11 cellular contexts compared by ENCODE assay signal in genomic region chr4:99848576-99848975, GRCh38. TPM values are rescaled to one million over a fixed set of nuclear protein-coding genes. Genes with fewer than 3 reads are reported as not detected.
DNase-seq lines count a peak whose midpoint lies in the region; ATAC-seq, FAIRE-seq and TF ChIP-seq lines count a peak whose summit lies in the region.
"Had no signal": no experiment of that assay in that cellular context is flagged by ENCODE, and none has a peak within 500 bp of the region (broad histone marks: within the 10 kb centered on the region; RNA-seq: fewer than 3 reads in every experiment).

No MANE protein-coding gene starts in this region.

- H3K36me3 ChIP-seq in PC-9 (ENCODE audit: low read depth), result no peaks in the 10 kb centered on the region
- H3K36me3 ChIP-seq in effector memory CD4-positive, alpha-beta T cell (ENCODE audit: control insufficient read depth, insufficient read depth, low read length), result no peaks in the 10 kb centered on the region
- H3K36me3 ChIP-seq: ovary, WERI-Rb-1 had no signal

- H3K4me1 Mint-ChIP-seq in activated T-cell treated with anti-CD3 and anti-CD28 coated beads, Interleukin-2, amount 50 U/mL, for 72 hours (ENCODE audit: low read depth), result peaks cover 87% of the 10 kb centered on the region

- no peaks in the 10 kb centered on the region for H3K9me3 Mint-ChIP-seq in activated T-cell treated with anti-CD3 and anti-CD28 coated beads, Interleukin-2, amount 50 U/mL, for 72 hours

- peaks cover 3 to 14% of the 10 kb centered on the region in 2 donors for H3K36me3 Mint-ChIP-seq in activated T-cell treated with anti-CD3 and anti-CD28 coated beads, Interleukin-2, amount 50 U/mL, for 72 hours (ENCODE audit: insufficient read depth in 2 of 2)

- no peaks in the 10 kb centered on the region for H4K20me1 ChIP-seq in PC-9 (ENCODE audit: insufficient read depth)

- H3K4me3 ChIP-seq in PC-9, result no peak overlapping the region
- no peak overlapping the region for H3K4me3 ChIP-seq in effector memory CD4-positive, alpha-beta T cell (ENCODE audit: insufficient read depth, low read depth, low read length, poor library complexity, severe bottlenecking)
- H3K4me3 ChIP-seq: ovary had no signal

- H3K4me2 ChIP-seq in PC-9, result no peak overlapping the region

- DNase-seq in GM18507 (ENCODE audit: extremely low spot score, insufficient read length, low read depth), result no peak
- DNase-seq in activated T-cell treated with anti-CD3 and anti-CD28 coated beads, Interleukin-2, amount 50 U/mL, for 72 hours, result peak; percentile 51 to 61
- DNase-seq in putamen (ENCODE audit: low spot score), result no peak
- no peak for DNase-seq in PC-9
- no peak for DNase-seq in effector memory CD4-positive, alpha-beta T cell
- DNase-seq in posterior cingulate gyrus, result no peak
- DNase-seq: NCI-H524 treated with DMSO at 0.1 percent for 48 hours, ovary, WERI-Rb-1 had no signal

- POLR2A ChIA-PET in PC-9 (lab: Charles Lee; ENCODE audit: unreplicated experiment), result no interaction called here

- peak overlapping the region; percentile 91 for H3K27ac Mint-ChIP-seq in activated T-cell treated with anti-CD3 and anti-CD28 coated beads, Interleukin-2, amount 50 U/mL, for 72 hours

- no peaks in the 10 kb centered on the region for H3K79me2 ChIP-seq in PC-9 (ENCODE audit: low read depth)

- H3K4me3 Mint-ChIP-seq in activated T-cell treated with anti-CD3 and anti-CD28 coated beads, Interleukin-2, amount 50 U/mL, for 72 hours, result peak overlapping the region; percentile 76 to 79

- no peak for TF ChIP-seq CTCF in PC-9 (conservative IDR thresholded peaks at IDR 0.05)

- CTCF ChIA-PET in PC-9 (lab: Charles Lee), result no interaction called here

- intact Hi-C loops in PC-9 (cut with micrococcal nuclease; ENCODE audit: unreplicated experiment), result no loop called here
- intact Hi-C loops in posterior cingulate gyrus (cut with DNase I), result no loop called here

- no peaks in the 10 kb centered on the region for H3K9me3 ChIP-seq in PC-9 (ENCODE audit: insufficient read depth, low read depth)
- no peaks in the 10 kb centered on the region for H3K9me3 ChIP-seq in effector memory CD4-positive, alpha-beta T cell (ENCODE audit: control insufficient read depth, low read length)
- H3K9me3 ChIP-seq: ovary had no signal

- no peaks in the 10 kb centered on the region for H3K27me3 ChIP-seq in PC-9 (ENCODE audit: insufficient read depth, low read depth)
- no peaks in the 10 kb centered on the region for H3K27me3 ChIP-seq in effector memory CD4-positive, alpha-beta T cell (replicated peaks; ENCODE audit: control insufficient read depth, insufficient read depth, low read length, poor library complexity, severe bottlenecking)
- H3K27me3 ChIP-seq: ovary had no signal

- H3F3A ChIP-seq in PC-9 (ENCODE audit: insufficient read depth, low read depth), result no peaks in the 10 kb centered on the region; the same call in 1 of the 2 replicates

- no peak overlapping the region for H2AFZ ChIP-seq in PC-9

- peak; percentile 95 for FAIRE-seq in GM18507 (lab: Jason Lieb, UNC)

- H3K9me2 ChIP-seq in PC-9 (ENCODE audit: insufficient read depth), result no peaks in the 10 kb centered on the region; the same call in 1 of the 2 replicates

- no TSS peak for BruUV-seq in PC-9 (replicated peaks; lab: Mats Ljungman, UMichigan)

- H3K27me3 Mint-ChIP-seq in activated T-cell treated with anti-CD3 and anti-CD28 coated beads, Interleukin-2, amount 50 U/mL, for 72 hours (ENCODE audit: low read depth), result no peaks in the 10 kb centered on the region

- ATAC-seq in GM19452 (IDR thresholded peaks at IDR 0.05; ENCODE audit: unreplicated experiment), result peak; percentile 36
- peak; percentile 27 for ATAC-seq in HG03060 (IDR thresholded peaks at IDR 0.05; ENCODE audit: low read depth, unreplicated experiment)
- ATAC-seq in activated T-cell treated with anti-CD3 and anti-CD28 coated beads, Interleukin-2, amount 50 U/mL, for 72 hours (replicated peaks in 1 of 2), result peak; percentile 50 to 54

- no peaks in the 10 kb centered on the region for H3K4me1 ChIP-seq in PC-9 (replicated peaks; ENCODE audit: insufficient read depth)
- no peaks in the 10 kb centered on the region for H3K4me1 ChIP-seq in effector memory CD4-positive, alpha-beta T cell (ENCODE audit: control insufficient read depth, insufficient read depth, low read length, poor library complexity, severe bottlenecking)

- no peak overlapping the region for H3K27ac ChIP-seq in PC-9
- no peak overlapping the region for H3K27ac ChIP-seq in effector memory CD4-positive, alpha-beta T cell (ENCODE audit: insufficient read depth, low read length, poor library complexity, severe bottlenecking)
- H3K27ac ChIP-seq: ovary, WERI-Rb-1 had no signal

RNA-seq across cellular contexts. Expression of gene DAPP1, which starts 31.9 kb away (rescaled TPM):
- total RNA-seq in activated T-cell treated with anti-CD3 and anti-CD28 coated beads, Interleukin-2, amount 50 U/mL, for 72 hours, result 10 to 100 TPM; 40.7 to 48.1 TPM
- total RNA-seq in PC-9 (2021), result 7.9 and 9.6 TPM in 2 replicates

RNA-seq across cellular contexts. Expression of gene LAMTOR3, which starts 45.7 kb away (rescaled TPM):
- total RNA-seq in activated T-cell treated with anti-CD3 and anti-CD28 coated beads, Interleukin-2, amount 50 U/mL, for 72 hours, result 10 to 100 TPM; 20.7 to 23.3 TPM
- total RNA-seq in PC-9 (2021), result 12.0 and 17.4 TPM in 2 replicates

Comparison
In these comparisons a context has a peak if more than half of its experiments do, and no peak if none do; other contexts are left out.
1. DNase-seq: peak in activated T-cell treated with anti-CD3 and anti-CD28 coated beads, Interleukin-2, amount 50 U/mL, for 72 hours (2 of 2); none in GM18507 (single experiment), putamen (single experiment), PC-9 (0 of 2), effector memory CD4-positive, alpha-beta T cell (0 of 3) and posterior cingulate gyrus (0 of 10).
2. Peak in every context shown above with its lines, with median percentiles within 50 percentile points of each other: ATAC-seq.